ENCODE assay signal across 7 cellular contexts in the genomic region with DNA sequence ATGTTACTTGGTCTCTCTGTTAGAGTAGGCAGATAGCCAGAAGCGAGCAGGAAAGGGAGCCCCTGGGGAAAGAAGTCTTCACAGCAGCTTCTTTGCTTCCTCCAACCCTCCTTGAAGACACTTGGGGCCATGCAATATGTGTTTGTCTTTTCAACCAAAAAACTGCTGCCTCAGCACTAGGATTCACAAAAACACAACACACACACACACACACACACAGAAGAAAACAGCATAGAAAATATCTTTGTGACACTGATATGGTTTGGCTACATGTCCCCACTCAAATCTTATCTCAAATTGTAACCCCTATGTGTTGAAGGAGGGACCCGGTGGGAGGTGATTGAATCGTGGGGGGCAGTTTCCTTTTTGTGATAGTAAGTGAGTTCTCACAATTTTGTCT.
"Had no signal": no experiment of that assay in that cellular context is flagged by ENCODE, and none has a peak within 500 bp of the region (broad histone marks: within the 10 kb centered on the region; RNA-seq: fewer than 3 reads in every experiment).

No MANE protein-coding gene starts in this region.

- H3K4me3 ChIP-seq: GM23338, HAP-1 had no signal

- H3K27ac ChIP-seq: HL-60 had no signal

- H3K9me3 ChIP-seq: HAP-1 had no signal

- ATAC-seq: GM23338, HCT116 had no signal

- H3K36me3 ChIP-seq: HAP-1 had no signal

- H2AFZ ChIP-seq: GM23338 had no signal

- H3K4me2 ChIP-seq: GM23338 had no signal

- DNase-seq: H7, HFFc6, KG1 had no signal

- H3K4me1 ChIP-seq: HAP-1 had no signal
